Comparison of ENCODE assay signal across 28 cellular contexts in genomic region chr11:68692115-68692514, GRCh38. TPM values are rescaled to one million over a fixed set of nuclear protein-coding genes. Genes with fewer than 3 reads are reported as not detected.
"Had no signal": no experiment of that assay in that cellular context is flagged by ENCODE, and none has a peak within 500 bp of the region (broad histone marks: within the 10 kb centered on the region; RNA-seq: fewer than 3 reads in every experiment).

No MANE protein-coding gene starts in this region.

- H3K27me3 ChIP-seq: MG63, Peyer's patch had no signal

- H3K27ac ChIP-seq: Peyer's patch had no signal

- H3K4me1 ChIP-seq: Peyer's patch had no signal

- H3K36me3 Mint-ChIP-seq: activated naive CD4-positive, alpha-beta T cell treated with anti-CD3 and anti-CD28 coated beads, Interleukin-2, amount 10 ng/mL, durations not matched to agents 7 days and 5 days; brain; T-cell had no signal

- H3K27ac Mint-ChIP-seq: activated CD4-positive, alpha-beta T cell treated with anti-CD3 and anti-CD28 coated beads, Interleukin-2, amount 10 ng/mL, durations not matched to agents 24 days and 14 days; activated CD8-positive, alpha-beta T cell treated with anti-CD3 and anti-CD28 coated beads, Interleukin-2, amount 10 ng/mL, durations not matched to agents 7 days and 5 days; activated naive CD4-positive, alpha-beta T cell treated with anti-CD3 and anti-CD28 coated beads, Interleukin-2, amount 10 ng/mL, durations not matched to agents 7 days and 5 days; activated naive CD8-positive, alpha-beta T cell; activated naive CD8-positive, alpha-beta T cell treated with anti-CD3 and anti-CD28 coated beads, Interleukin-2, amount 50 U/mL, for 24 hours; activated T-cell treated with anti-CD3 and anti-CD28 coated beads, Interleukin-2, amount 50 U/mL, for 24 hours; activated T-helper 2 cell treated with anti-CD3 and anti-CD28 coated beads, Interferon-gamma antibody, Interleukin-2, Interleukin-4, amounts not matched to agents 10 μg/mL and 5 μg/mL and 100 μg/mL, durations not matched to agents 14 hours and 24 hours and 36 hours; brain; T-cell had no signal

- H3K4me3 Mint-ChIP-seq: activated CD4-positive, alpha-beta T cell treated with anti-CD3 and anti-CD28 coated beads, Interleukin-2, amount 10 ng/mL, durations not matched to agents 24 days and 14 days; activated CD8-positive, alpha-beta T cell treated with anti-CD3 and anti-CD28 coated beads, Interleukin-2, amount 10 ng/mL, durations not matched to agents 7 days and 5 days; activated naive CD4-positive, alpha-beta T cell treated with anti-CD3 and anti-CD28 coated beads, Interleukin-2, amount 10 ng/mL, durations not matched to agents 7 days and 5 days; activated naive CD8-positive, alpha-beta T cell; activated naive CD8-positive, alpha-beta T cell treated with anti-CD3 and anti-CD28 coated beads, Interleukin-2, amount 50 U/mL, for 24 hours; activated T-cell treated with anti-CD3 and anti-CD28 coated beads, Interleukin-2, amount 50 U/mL, for 24 hours; brain; T-cell had no signal

- H3K4me3 ChIP-seq: MG63, Peyer's patch had no signal

- H3K9me3 ChIP-seq: Peyer's patch had no signal

- H3K4me1 Mint-ChIP-seq: brain had no signal

- DNase-seq: activated CD4-positive, alpha-beta T cell treated with anti-CD3 and anti-CD28 coated beads, Interleukin-2, amount 10 ng/mL, durations not matched to agents 24 days and 14 days; activated CD4-positive, alpha-beta T cell treated with anti-CD3 and anti-CD28 coated beads, Interleukin-2, amount 50 U/mL, for 4 hours; activated CD8-positive, alpha-beta T cell treated with anti-CD3 and anti-CD28 coated beads, Interleukin-2, amount 10 ng/mL, durations not matched to agents 7 days and 5 days; activated naive CD4-positive, alpha-beta T cell treated with anti-CD3 and anti-CD28 coated beads, Interleukin-2, amount 10 ng/mL, durations not matched to agents 7 days and 5 days; activated naive CD8-positive, alpha-beta T cell treated with anti-CD3 and anti-CD28 coated beads, Interleukin-2, amount 50 U/mL, for 24 hours; activated T-cell treated with anti-CD3 and anti-CD28 coated beads, Interleukin-2, amount 50 U/mL, for 24 hours; anterior cingulate cortex; caudate nucleus; Kasumi-1; KG1; MG63; NCI-H1048; NCI-H1105 treated with DMSO at 0.1 percent for 48 hours; NCI-H1436; NCI-H1694; NCI-H1930; NCI-H2081 treated with DMSO at 0.1 percent for 48 hours; NCI-H345; NCI-H524 treated with DMSO at 0.1 percent for 48 hours; PC-3; RPMI8226; SIG-M5; T-cell had no signal

- H3K36me3 ChIP-seq: MG63, Peyer's patch had no signal

RNA-seq across cellular contexts. Expression of gene GAL, which starts 7.8 kb away (rescaled TPM):
- total RNA-seq: activated CD8-positive, alpha-beta T cell treated with anti-CD3 and anti-CD28 coated beads, Interleukin-2, amount 10 ng/mL, durations not matched to agents 7 days and 5 days; T-helper 2 cell treated with Interferon-gamma antibody and Interleukin-4, amounts not matched to agents 100 ng/mL and 5 ng/mL, for 36 hours had no signal
